17 cellular contexts compared by ENCODE assay signal in the genomic region with DNA sequence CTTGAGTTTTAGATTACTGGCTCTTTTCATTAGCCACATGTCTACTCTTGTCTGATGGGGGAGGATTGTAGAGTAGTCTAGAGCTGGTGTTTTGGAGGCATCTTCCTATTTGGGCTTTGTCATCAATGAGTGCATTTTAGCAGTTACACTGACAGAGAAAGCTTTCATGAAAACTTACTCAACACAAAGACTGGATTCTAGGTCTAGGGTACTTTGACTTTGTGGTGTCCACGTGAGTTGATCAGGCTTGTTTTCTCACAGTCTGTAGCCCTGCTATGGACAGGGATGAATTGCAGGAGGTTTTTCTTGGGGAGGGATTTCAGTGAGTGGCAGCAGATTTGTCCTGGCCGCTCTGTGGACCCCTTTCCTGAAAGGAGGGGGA. TPM values are rescaled to one million over a fixed set of nuclear protein-coding genes. Genes with fewer than 3 reads are reported as not detected.
DNase-seq lines count a peak whose midpoint lies in the region; TF ChIP-seq lines count a peak whose summit lies in the region.
"Had no signal": no experiment of that assay in that cellular context is flagged by ENCODE, and none has a peak within 500 bp of the region (broad histone marks: within the 10 kb centered on the region; RNA-seq: fewer than 3 reads in every experiment).

No MANE protein-coding gene starts in this region.

- H2AFZ ChIP-seq in OCI-LY3 (ENCODE audit: low read depth, low read length): no peak overlapping the region

- H3K27me3 ChIP-seq in OCI-LY3 (ENCODE audit: low read depth, low read length): 0 out of 2 replicates have a peak, but pooled peaks cover 3% of the 10 kb centered on the region
- no peaks in the 10 kb centered on the region for H3K27me3 ChIP-seq in skeletal muscle satellite cell (ENCODE audit: control insufficient read depth, insufficient read depth, low read length)
- no peaks in the 10 kb centered on the region for H3K27me3 ChIP-seq in CD8-positive, alpha-beta memory T cell (ENCODE audit: insufficient read depth, low read length, poor library complexity, severe bottlenecking)
- H3K27me3 ChIP-seq in MG63: no peaks in the 10 kb centered on the region
- H3K27me3 ChIP-seq: heart right ventricle had no signal

- TF ChIP-seq CTCF in OCI-LY3 (IDR thresholded peaks at IDR 0.05; ENCODE audit: low read depth, low read length) (no peak), glutamatergic neuron (IDR thresholded peaks at IDR 0.05; ENCODE audit: partially characterized antibody, unreplicated experiment) (no peak), endothelial cell (IDR thresholded peaks at IDR 0.05; ENCODE audit: unreplicated experiment) (no peak)

- H3K4me2 ChIP-seq in OCI-LY3 (ENCODE audit: low read length) (peak overlapping the region; percentile 28; the same call in 1 of the 2 replicates), skeletal muscle satellite cell (ENCODE audit: low read length) (peak overlapping the region; percentile 94)

- no peaks in the 10 kb centered on the region for H4K20me1 ChIP-seq in OCI-LY3 (ENCODE audit: insufficient read depth, low read length)

- H3K36me3 ChIP-seq in OCI-LY3 (replicated peaks; ENCODE audit: low read depth, low read length) (no peaks in the 10 kb centered on the region), skeletal muscle satellite cell (ENCODE audit: insufficient read depth, low read length) (peaks cover 19% of the 10 kb centered on the region), MG63 (peaks cover 53% of the 10 kb centered on the region)
- no peaks in the 10 kb centered on the region for H3K36me3 ChIP-seq in CD8-positive, alpha-beta memory T cell (ENCODE audit: insufficient read depth, low read length)
- H3K36me3 ChIP-seq: heart right ventricle had no signal

- no peaks in the 10 kb centered on the region for H3K79me2 ChIP-seq in OCI-LY3 (ENCODE audit: low read length)

- no peaks in the 10 kb centered on the region for H3K9me3 ChIP-seq in OCI-LY3 (ENCODE audit: insufficient read depth, low read length)
- H3K9me3 ChIP-seq in skeletal muscle satellite cell (replicated peaks; ENCODE audit: low read length): no peaks in the 10 kb centered on the region
- H3K9me3 ChIP-seq in CD8-positive, alpha-beta memory T cell (ENCODE audit: low read length): no peaks in the 10 kb centered on the region
- H3K9me3 ChIP-seq in MG63: no peaks in the 10 kb centered on the region
- H3K9me3 ChIP-seq: heart right ventricle had no signal

- H3K4me3 Mint-ChIP-seq in glutamatergic neuron (ENCODE audit: unreplicated experiment): peak overlapping the region; percentile 76
- H3K4me3 Mint-ChIP-seq in CD8-positive, alpha-beta memory T cell: no peak overlapping the region
- H3K4me3 Mint-ChIP-seq in endothelial cell (ENCODE audit: unreplicated experiment): no peak overlapping the region

- H3K27ac ChIP-seq in OCI-LY3 (ENCODE audit: low read length): no peak overlapping the region
- H3K27ac ChIP-seq in CD8-positive, alpha-beta memory T cell (ENCODE audit: low read depth, low read length): no peak overlapping the region
- H3K27ac ChIP-seq: 22Rv1, HL-60 had no signal

- H3K4me3 ChIP-seq in OCI-LY3 (ENCODE audit: low read length) (no peak overlapping the region), skeletal muscle satellite cell (ENCODE audit: low read length) (peak overlapping the region; percentile 91), MG63 (no peak overlapping the region)
- no peak overlapping the region for H3K4me3 ChIP-seq in CD8-positive, alpha-beta memory T cell (ENCODE audit: low read length)
- H3K4me3 ChIP-seq: heart right ventricle had no signal

- H3K4me1 Mint-ChIP-seq in glutamatergic neuron (ENCODE audit: low read depth, unreplicated experiment) (peaks cover 76% of the 10 kb centered on the region), endothelial cell (ENCODE audit: unreplicated experiment) (peaks cover 81% of the 10 kb centered on the region)
- H3K4me1 Mint-ChIP-seq in CD8-positive, alpha-beta memory T cell: peaks cover 4 to 7% (median 5%) of the 10 kb centered on the region in 3 donors

- H3K9ac ChIP-seq in OCI-LY3 (ENCODE audit: low read length): no peak overlapping the region
- H3K9ac ChIP-seq in skeletal muscle satellite cell (ENCODE audit: low read depth, low read length): no peak overlapping the region

- POLR2A ChIA-PET in CD8-positive, alpha-beta memory T cell (lab: Charles Lee): no interaction called here

- H3K27ac Mint-ChIP-seq in glutamatergic neuron (ENCODE audit: unreplicated experiment) (peak overlapping the region; percentile 59), endothelial cell (ENCODE audit: unreplicated experiment) (no peak overlapping the region)
- H3K27ac Mint-ChIP-seq in CD8-positive, alpha-beta memory T cell: no peak overlapping the region

- DNase-seq in NCI-H2171 treated with DMSO at 0.1 percent for 48 hours (lab: John Stamatoyannopoulos, UW) (peak; percentile 30), NCI-H2171 (lab: John Stamatoyannopoulos, UW) (no peak), glutamatergic neuron (no peak), MG63 (no peak), endothelial cell (ENCODE audit: low spot score) (no peak)
- DNase-seq in CD8-positive, alpha-beta memory T cell: no peak
- DNase-seq: activated effector memory CD4-positive, alpha-beta T cell treated with Interleukin-2 at 50 U/mL for 16 hours; cortex of kidney; HCEC 1CT; heart right ventricle; NCI-H1436 treated with DMSO at 0.1 percent for 48 hours; NCI-H510A; OCI-M1 had no signal

- CTCF ChIA-PET in CD8-positive, alpha-beta memory T cell (lab: Charles Lee): no interaction called here

- peaks cover 19% of the 10 kb centered on the region for H3K9me3 Mint-ChIP-seq in glutamatergic neuron (ENCODE audit: unreplicated experiment)
- no peaks in the 10 kb centered on the region for H3K9me3 Mint-ChIP-seq in CD8-positive, alpha-beta memory T cell
- no peaks in the 10 kb centered on the region for H3K9me3 Mint-ChIP-seq in endothelial cell (ENCODE audit: unreplicated experiment)

- H3K4me1 ChIP-seq in OCI-LY3 (ENCODE audit: low read length): peaks cover 15% of the 10 kb centered on the region
- peaks cover 62% of the 10 kb centered on the region for H3K4me1 ChIP-seq in skeletal muscle satellite cell (ENCODE audit: control insufficient read depth, insufficient read depth, low read length)
- no peaks in the 10 kb centered on the region for H3K4me1 ChIP-seq in CD8-positive, alpha-beta memory T cell (ENCODE audit: insufficient read depth, low read length)

- H3K27me3 Mint-ChIP-seq in glutamatergic neuron (ENCODE audit: unreplicated experiment) (peaks cover 9% of the 10 kb centered on the region), endothelial cell (ENCODE audit: unreplicated experiment) (peaks cover 7% of the 10 kb centered on the region)
- peaks cover 23 to 65% of the 10 kb centered on the region in 2 donors for H3K27me3 Mint-ChIP-seq in CD8-positive, alpha-beta memory T cell

- H3K36me3 Mint-ChIP-seq in glutamatergic neuron (ENCODE audit: unreplicated experiment) (peaks cover 4% of the 10 kb centered on the region), endothelial cell (ENCODE audit: low read depth, unreplicated experiment) (peaks cover 4% of the 10 kb centered on the region)
- peaks cover 0 to 1% (median 0%) of the 10 kb centered on the region in 3 donors for H3K36me3 Mint-ChIP-seq in CD8-positive, alpha-beta memory T cell

RNA-seq across cellular contexts. Expression of gene TRIO, which starts 6.5 kb away (rescaled TPM):
- total RNA-seq in glutamatergic neuron (ENCODE audit: unreplicated experiment): 281 TPM
- total RNA-seq in skeletal muscle satellite cell (2012; rRNA removed): 692 and 744 TPM in 2 replicates
- total RNA-seq in CD8-positive, alpha-beta memory T cell: 1 to 10 TPM; 4.2 to 4.4 TPM
- polyA plus RNA-seq in CD8-positive, alpha-beta memory T cell: 0.89 TPM
- 123 and 124 TPM in 2 replicates for total RNA-seq in MG63 (2014; rRNA removed; shearing (Covaris generic); ENCODE audit: low replicate concordance)
- total RNA-seq in endothelial cell (ENCODE audit: unreplicated experiment): 229 TPM

Comparison
In these comparisons a context has a peak if more than half of its experiments do, and no peak if none do; other contexts are left out.
1. RNA of gene TRIO, which starts 6.5 kb away (total RNA-seq): 281 TPM in glutamatergic neuron (single experiment), 229 TPM in endothelial cell (single experiment) and 123 to 124 TPM in MG63; 4.2 to 4.4 TPM in CD8-positive, alpha-beta memory T cell; every median in the first group is over 10 times any median in the second.